ENCODE assay signal across 35 cellular contexts in genomic region chr9:130923611-130924447, GRCh38. TPM values are rescaled to one million over a fixed set of nuclear protein-coding genes. Genes with fewer than 3 reads are reported as not detected.
"Had no signal": no experiment of that assay in that cellular context is flagged by ENCODE, and none has a peak within 500 bp of the region (broad histone marks: within the 10 kb centered on the region; RNA-seq: fewer than 3 reads in every experiment).

No MANE protein-coding gene starts in this region.

- DNase-seq: activated CD4-positive, alpha-beta memory T cell treated with anti-CD3 and anti-CD28 coated beads for 36 hours; activated CD4-positive, alpha-beta T cell treated with anti-CD3 and anti-CD28 coated beads for 4 hours; activated CD4-positive, alpha-beta T cell treated with anti-CD3 and anti-CD28 coated beads, Interleukin-2, amount 50 U/mL, for 1 hour; activated CD8-positive, alpha-beta memory T cell treated with anti-CD3 and anti-CD28 coated beads, Interleukin-2, amount 50 U/mL, for 4 hours; activated gamma-delta T cell treated with Interleukin-2 at 50 U/mL for 16 hours; activated naive CD4-positive, alpha-beta T cell treated with anti-CD3 and anti-CD28 coated beads for 36 hours; activated T-cell treated with anti-CD3 and anti-CD28 coated beads for 4 hours; activated T-cell treated with anti-CD3 and anti-CD28 coated beads, Interleukin-2, amount 50 U/mL, for 4 hours; adrenal gland; body of pancreas; caudate nucleus; cerebellar nuclear complex; MM.1S; MV-4-11; NCI-H1092; NCI-H1436 treated with DMSO at 0.1 percent for 48 hours; NCI-H1694 treated with DMSO at 0.1 percent for 48 hours; NCI-H2029; NCI-H345; NCI-H524 treated with DMSO at 0.1 percent for 48 hours; PC-3; Peyer's patch; RPMI8226; SHP77 treated with DMSO at 0.1 percent for 48 hours; SK-N-SH had no signal

- H3K4me3 Mint-ChIP-seq: activated CD4-positive, alpha-beta memory T cell treated with anti-CD3 and anti-CD28 coated beads for 36 hours; activated naive CD4-positive, alpha-beta T cell treated with anti-CD3 and anti-CD28 coated beads for 36 hours; activated T-cell treated with anti-CD3 and anti-CD28 coated beads, Interleukin-2, amount 50 U/mL, for 4 hours; activated T-helper 1 cell treated with anti-CD3 and anti-CD28 coated beads, Interleukin-12 subunit alpha, Interleukin-12 subunit beta, Interleukin-2, Interleukin-4 antibody, amounts not matched to agents 30 ng/mL and 10 ng/mL and 1 ng/mL, durations not matched to agents 14 hours and 24 hours and 36 hours; T-helper 1 cell treated with Interleukin-12 subunit alpha and Interleukin-12 subunit beta and Interleukin-4 antibody, amounts not matched to agents 30 μg/mL and 1 μg/mL, for 36 hours; T-helper 2 cell treated with Interferon-gamma antibody and Interleukin-4, amounts not matched to agents 5 μg/mL and 100 μg/mL, for 36 hours; WTC11 had no signal

- H3K4me3 ChIP-seq: adrenal gland, body of pancreas, breast epithelium, Peyer's patch, SJSA1 had no signal

- H3K4me2 ChIP-seq: SK-N-SH had no signal

- H3K9ac ChIP-seq: SK-N-SH had no signal

- H3K36me3 Mint-ChIP-seq: activated CD4-positive, alpha-beta memory T cell treated with anti-CD3 and anti-CD28 coated beads for 36 hours; activated naive CD4-positive, alpha-beta T cell treated with anti-CD3 and anti-CD28 coated beads, Interleukin-2, amount 50 U/mL, for 72 hours; WTC11 had no signal

- FAIRE-seq: astrocyte had no signal

- H3K9me3 ChIP-seq: adrenal gland, body of pancreas, breast epithelium, Peyer's patch, SJSA1, SK-N-SH had no signal

- H3K27ac ChIP-seq: adrenal gland, body of pancreas, breast epithelium, Peyer's patch, SJSA1 had no signal

- H3K4me1 ChIP-seq: breast epithelium, Peyer's patch had no signal

- H3K36me3 ChIP-seq: adrenal gland, breast epithelium, Peyer's patch, SJSA1 had no signal

- H3K27me3 ChIP-seq: adrenal gland, body of pancreas, Peyer's patch had no signal

- H3K9me3 Mint-ChIP-seq: activated CD4-positive, alpha-beta memory T cell treated with anti-CD3 and anti-CD28 coated beads for 36 hours; activated naive CD4-positive, alpha-beta T cell treated with anti-CD3 and anti-CD28 coated beads for 36 hours; activated naive CD4-positive, alpha-beta T cell treated with anti-CD3 and anti-CD28 coated beads, Interleukin-2, amount 50 U/mL, for 72 hours; activated T-cell treated with anti-CD3 and anti-CD28 coated beads, Interleukin-2, amount 50 U/mL, for 4 hours; activated T-helper 1 cell treated with anti-CD3 and anti-CD28 coated beads, Interleukin-12 subunit alpha, Interleukin-12 subunit beta, Interleukin-2, Interleukin-4 antibody, amounts not matched to agents 30 ng/mL and 10 ng/mL and 1 ng/mL, durations not matched to agents 14 hours and 24 hours and 36 hours; T-helper 1 cell treated with Interleukin-12 subunit alpha and Interleukin-12 subunit beta and Interleukin-4 antibody, amounts not matched to agents 30 μg/mL and 1 μg/mL, for 36 hours; T-helper 2 cell treated with Interferon-gamma antibody and Interleukin-4, amounts not matched to agents 5 μg/mL and 100 μg/mL, for 36 hours; WTC11 had no signal

- H3K27ac Mint-ChIP-seq: activated CD4-positive, alpha-beta memory T cell treated with anti-CD3 and anti-CD28 coated beads for 36 hours; activated naive CD4-positive, alpha-beta T cell treated with anti-CD3 and anti-CD28 coated beads for 36 hours; activated naive CD4-positive, alpha-beta T cell treated with anti-CD3 and anti-CD28 coated beads, Interleukin-2, amount 50 U/mL, for 72 hours; activated T-helper 1 cell treated with anti-CD3 and anti-CD28 coated beads, Interleukin-12 subunit alpha, Interleukin-12 subunit beta, Interleukin-2, Interleukin-4 antibody, amounts not matched to agents 30 ng/mL and 10 ng/mL and 1 ng/mL, durations not matched to agents 14 hours and 24 hours and 36 hours; T-helper 1 cell treated with Interleukin-12 subunit alpha and Interleukin-12 subunit beta and Interleukin-4 antibody, amounts not matched to agents 30 μg/mL and 1 μg/mL, for 36 hours; T-helper 2 cell treated with Interferon-gamma antibody and Interleukin-4, amounts not matched to agents 5 μg/mL and 100 μg/mL, for 36 hours; WTC11 had no signal

- ATAC-seq: activated CD4-positive, CD25-positive, alpha-beta regulatory T cell treated with anti-CD3 and anti-CD28 coated beads, Interleukin-2, amount 50 U/mL, for 24 hours; activated naive CD4-positive, alpha-beta T cell treated with anti-CD3 and anti-CD28 coated beads, Interleukin-2, amount 50 U/mL, for 72 hours; activated T-cell treated with anti-CD3 and anti-CD28 coated beads, Interleukin-2, amount 50 U/mL, for 4 hours; body of pancreas; PC-3 had no signal

RNA-seq across cellular contexts. Expression of gene FIBCD1, which starts 15.2 kb away (rescaled TPM):
- total RNA-seq: activated CD4-positive, alpha-beta memory T cell treated with anti-CD3 and anti-CD28 coated beads for 36 hours; activated naive CD4-positive, alpha-beta T cell treated with anti-CD3 and anti-CD28 coated beads for 36 hours; activated naive CD4-positive, alpha-beta T cell treated with anti-CD3 and anti-CD28 coated beads, Interleukin-2, amount 50 U/mL, for 72 hours; activated T-cell treated with anti-CD3 and anti-CD28 coated beads, Interleukin-2, amount 50 U/mL, for 4 hours; activated T-helper 1 cell treated with anti-CD3 and anti-CD28 coated beads, Interleukin-12 subunit alpha, Interleukin-12 subunit beta, Interleukin-2, Interleukin-4 antibody, amounts not matched to agents 30 ng/mL and 10 ng/mL and 1 ng/mL, durations not matched to agents 14 hours and 24 hours and 36 hours had no signal

RNA-seq across cellular contexts. Expression of gene QRFP, which starts 27.2 kb away (rescaled TPM):
- total RNA-seq: activated CD4-positive, alpha-beta memory T cell treated with anti-CD3 and anti-CD28 coated beads for 36 hours; activated naive CD4-positive, alpha-beta T cell treated with anti-CD3 and anti-CD28 coated beads for 36 hours; activated naive CD4-positive, alpha-beta T cell treated with anti-CD3 and anti-CD28 coated beads, Interleukin-2, amount 50 U/mL, for 72 hours; activated T-cell treated with anti-CD3 and anti-CD28 coated beads, Interleukin-2, amount 50 U/mL, for 4 hours; activated T-helper 1 cell treated with anti-CD3 and anti-CD28 coated beads, Interleukin-12 subunit alpha, Interleukin-12 subunit beta, Interleukin-2, Interleukin-4 antibody, amounts not matched to agents 30 ng/mL and 10 ng/mL and 1 ng/mL, durations not matched to agents 14 hours and 24 hours and 36 hours; adrenal gland; astrocyte; body of pancreas; breast epithelium; NCI-H460; PC-3; Peyer's patch; SJSA1; WTC11 had no signal
- polyA plus RNA-seq: adrenal gland, SK-N-SH had no signal
